Comparison of ENCODE assay signal across 13 cellular contexts in the genomic region with DNA sequence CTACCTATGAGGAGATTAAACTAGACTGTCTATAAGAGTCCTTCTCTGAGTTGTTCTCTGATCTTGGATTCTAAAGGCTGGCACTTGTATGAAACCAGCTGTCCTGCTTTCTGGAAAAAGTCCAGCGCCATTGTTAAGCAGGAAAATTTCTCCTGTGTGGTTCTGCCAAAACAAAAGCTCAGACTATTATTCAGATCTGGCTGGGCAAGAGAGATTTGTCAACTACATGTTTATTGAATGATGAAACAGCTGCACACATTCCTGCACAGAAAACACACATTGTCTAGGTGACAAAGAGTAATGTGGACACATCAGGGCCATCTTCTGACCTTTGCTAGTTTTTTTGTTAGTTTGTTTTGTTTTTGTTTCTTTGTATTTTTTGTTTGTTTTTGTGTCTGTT. TPM values are rescaled to one million over a fixed set of nuclear protein-coding genes. Genes with fewer than 3 reads are reported as not detected.
DNase-seq lines count a peak whose midpoint lies in the region; ATAC-seq and TF ChIP-seq lines count a peak whose summit lies in the region.
"Had no signal": no experiment of that assay in that cellular context is flagged by ENCODE, and none has a peak within 500 bp of the region (broad histone marks: within the 10 kb centered on the region; RNA-seq: fewer than 3 reads in every experiment).

No MANE protein-coding gene starts in this region.

- H3K27me3 ChIP-seq in mammary epithelial cell (ENCODE audit: insufficient read depth, low read length), result no peaks in the 10 kb centered on the region

- H3K27ac ChIP-seq in mammary epithelial cell (ENCODE audit: insufficient read depth, low read depth, low read length), result no peak overlapping the region
- H3K27ac ChIP-seq: RWPE1 had no signal

- no peaks in the 10 kb centered on the region for H3K9me3 ChIP-seq in mammary epithelial cell (replicated peaks; ENCODE audit: insufficient read depth, low read length)

- CTCF ChIA-PET in mammary epithelial cell (lab: Charles Lee; ENCODE audit: low non-redundant PET), result no interaction called here

- no peak for ATAC-seq in GM19395 (IDR thresholded peaks at IDR 0.05; ENCODE audit: unreplicated experiment)
- ATAC-seq in HG02870 (IDR thresholded peaks at IDR 0.05; ENCODE audit: unreplicated experiment), result no peak
- no peak for ATAC-seq in left lobe of liver

- DNase-seq in AG08395 (ENCODE audit: low spot score) (peak; percentile 48), HS-5 (ENCODE audit: low read depth) (peak; percentile 38), mammary epithelial cell (peak; percentile 73), kidney tubule cell (ENCODE audit: low spot score) (peak; percentile 80), NCI-H510A (lab: John Stamatoyannopoulos, UW) (no peak), left lobe of liver (ENCODE audit: low spot score) (no peak)
- DNase-seq: activated CD4-positive, alpha-beta T cell treated with anti-CD3 and anti-CD28 coated beads, Interleukin-2, amount 50 U/mL, for 48 hours; activated naive CD8-positive, alpha-beta T cell treated with anti-CD3 and anti-CD28 coated beads, Interleukin-2, amount 10 ng/mL, durations not matched to agents 7 days and 5 days; CD4-positive, alpha-beta memory T cell had no signal

- 17% methylated on average over 1 of the region's 1 CpG for WGBS in mammary epithelial cell (ENCODE audit: low coverage, missing lambda C conversion rate)

- H3K4me1 ChIP-seq in mammary epithelial cell (ENCODE audit: insufficient read depth, low read length), result peaks cover 3% of the 10 kb centered on the region

- no TSS peak for BruUV-seq in mammary epithelial cell (replicated peaks; lab: Mats Ljungman, UMichigan)

- in situ Hi-C loops in mammary epithelial cell (cut with MboI; ENCODE audit: low sequenced_read_pairs in 2 of 2), result loop anchor here (5.0 kb wide), 3 partner anchors 50 to 90 kb away; no protein-coding TSS in a partner anchor

- H2AFZ ChIP-seq in mammary epithelial cell (ENCODE audit: low read depth, low read length), result no peak overlapping the region

- dilution Hi-C loops in mammary epithelial cell (cut with HindIII; ENCODE audit: low sequenced_read_pairs), result no loop called here

- no peaks in the 10 kb centered on the region for H3K36me3 ChIP-seq in mammary epithelial cell (ENCODE audit: insufficient read depth, low read length)

- no peaks in the 10 kb centered on the region for H3K79me2 ChIP-seq in mammary epithelial cell (ENCODE audit: insufficient read depth, low read length)

- no peak overlapping the region for H3K4me2 ChIP-seq in mammary epithelial cell (ENCODE audit: insufficient read depth, low read depth, low read length)

- no peak for TF ChIP-seq CTCF in mammary epithelial cell (conservative IDR thresholded peaks at IDR 0.05 in 1 of 2, IDR thresholded peaks at IDR 0.05 in 1 of 2; ENCODE audit: extremely low read depth in 1 of 2, insufficient read depth in 1 of 2, low read depth in 1 of 2, low read length in 2 of 2)

- no peak overlapping the region for H3K9ac ChIP-seq in mammary epithelial cell (ENCODE audit: insufficient read depth, low read length)

- H4K20me1 ChIP-seq in mammary epithelial cell (ENCODE audit: insufficient read depth, low read length), result no peaks in the 10 kb centered on the region

- intact Hi-C loops in mammary epithelial cell (cut with micrococcal nuclease), result no loop called here

- no peak overlapping the region for H3K4me3 ChIP-seq in mammary epithelial cell (replicated peaks in 1 of 3; ENCODE audit: insufficient read depth in 1 of 3, low read depth in 2 of 3, low read length in 3 of 3)
- H3K4me3 ChIP-seq: lung had no signal

RNA-seq across cellular contexts. Expression of a gene that starts 29.9 kb away (rescaled TPM):
- total RNA-seq in mammary epithelial cell (under 1 TPM in 1 of 2 donors, not detected in 1; 0.33 TPM), left lobe of liver (not detected)
- polyA plus RNA-seq in mammary epithelial cell, result 0.48 TPM
- polyA minus RNA-seq in mammary epithelial cell, result not detected
- total RNA-seq: activated naive CD8-positive, alpha-beta T cell treated with anti-CD3 and anti-CD28 coated beads, Interleukin-2, amount 10 ng/mL, durations not matched to agents 7 days and 5 days; CD4-positive, alpha-beta memory T cell had no signal
- polyA plus RNA-seq: CD4-positive, alpha-beta memory T cell had no signal

Comparison
In these comparisons a context has a peak if more than half of its experiments do, and no peak if none do; other contexts are left out.
1. DNase-seq: peak in AG08395 (single experiment), HS-5 (single experiment), mammary epithelial cell (single experiment) and kidney tubule cell (single experiment); none in NCI-H510A (single experiment) and left lobe of liver (single experiment).